36 cellular contexts compared by ENCODE assay signal in the genomic region with DNA sequence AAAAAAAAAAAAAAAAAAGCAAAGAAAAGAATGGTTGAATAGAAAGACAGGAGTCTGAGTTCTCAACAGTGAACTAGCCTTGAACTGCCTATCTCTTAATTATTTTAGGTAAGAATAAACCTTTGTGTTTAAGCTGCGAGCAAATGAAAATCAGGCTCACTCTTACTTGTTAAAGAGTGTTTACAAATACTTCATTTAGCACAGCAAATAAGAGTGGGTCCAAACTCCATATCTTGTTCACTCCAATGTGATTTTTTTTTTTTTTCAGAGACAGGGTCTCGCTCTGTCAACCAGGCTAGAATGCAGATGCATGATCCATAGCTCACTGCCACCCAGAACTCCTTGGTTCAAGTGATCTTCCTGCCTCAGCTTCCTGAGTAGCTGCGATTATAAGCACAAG.
"Had no signal": no experiment of that assay in that cellular context is flagged by ENCODE, and none has a peak within 500 bp of the region (broad histone marks: within the 10 kb centered on the region; RNA-seq: fewer than 3 reads in every experiment).

No MANE protein-coding gene starts in this region.

- H3K4me3 Mint-ChIP-seq: activated B cell treated with CpG ODN at 0.5 μM for 24 hours; activated CD4-positive, alpha-beta memory T cell treated with anti-CD3 and anti-CD28 coated beads for 36 hours; activated CD8-positive, alpha-beta T cell treated with anti-CD3 and anti-CD28 coated beads for 36 hours; activated naive CD4-positive, alpha-beta T cell treated with anti-CD3 and anti-CD28 coated beads for 36 hours; activated naive CD8-positive, alpha-beta T cell treated with anti-CD3 and anti-CD28 coated beads for 36 hours; activated T-cell treated with anti-CD3 and anti-CD28 coated beads, Interleukin-2, amount 50 U/mL, for 4 hours; activated T-cell treated with anti-CD3 and anti-CD28 coated beads, Interleukin-2, amount 50 U/mL, for 72 hours; activated T-helper 1 cell treated with anti-CD3 and anti-CD28 coated beads, Interleukin-12 subunit alpha, Interleukin-12 subunit beta, Interleukin-2, Interleukin-4 antibody, amounts not matched to agents 30 ng/mL and 10 ng/mL and 1 ng/mL, durations not matched to agents 14 hours and 24 hours and 36 hours; activated T-helper 17 cell treated with anti-CD3 and anti-CD28 coated beads, Interleukin-2, amount 50 U/mL, for 72 hours; T-helper 1 cell treated with Interleukin-12 subunit alpha and Interleukin-12 subunit beta and Interleukin-4 antibody, amounts not matched to agents 30 μg/mL and 1 μg/mL, for 36 hours; T-helper 2 cell treated with Interferon-gamma antibody and Interleukin-4, amounts not matched to agents 5 μg/mL and 100 μg/mL, for 36 hours had no signal

- H3K4me1 ChIP-seq: adrenal gland, body of pancreas, breast epithelium had no signal

- H3K36me3 ChIP-seq: breast epithelium had no signal

- H3K27me3 ChIP-seq: adrenal gland, body of pancreas, brain microvascular endothelial cell, breast epithelium had no signal

- H3K27me3 Mint-ChIP-seq: activated B cell treated with CpG ODN at 0.5 μM for 24 hours; activated CD4-positive, alpha-beta memory T cell treated with anti-CD3 and anti-CD28 coated beads for 36 hours; activated CD8-positive, alpha-beta T cell treated with anti-CD3 and anti-CD28 coated beads for 36 hours; activated naive CD8-positive, alpha-beta T cell treated with anti-CD3 and anti-CD28 coated beads for 36 hours; activated T-helper 17 cell treated with anti-CD3 and anti-CD28 coated beads, Interleukin-2, amount 50 U/mL, for 72 hours had no signal

- H3K27ac Mint-ChIP-seq: activated B cell treated with CpG ODN at 0.5 μM for 24 hours; activated CD4-positive, alpha-beta memory T cell treated with anti-CD3 and anti-CD28 coated beads for 36 hours; activated CD8-positive, alpha-beta T cell treated with anti-CD3 and anti-CD28 coated beads for 36 hours; activated naive CD4-positive, alpha-beta T cell treated with anti-CD3 and anti-CD28 coated beads for 36 hours; activated naive CD4-positive, alpha-beta T cell treated with anti-CD3 and anti-CD28 coated beads, Interleukin-2, amount 50 U/mL, for 72 hours; activated naive CD8-positive, alpha-beta T cell treated with anti-CD3 and anti-CD28 coated beads for 36 hours; activated T-helper 1 cell treated with anti-CD3 and anti-CD28 coated beads, Interleukin-12 subunit alpha, Interleukin-12 subunit beta, Interleukin-2, Interleukin-4 antibody, amounts not matched to agents 30 ng/mL and 10 ng/mL and 1 ng/mL, durations not matched to agents 14 hours and 24 hours and 36 hours; T-helper 1 cell treated with Interleukin-12 subunit alpha and Interleukin-12 subunit beta and Interleukin-4 antibody, amounts not matched to agents 30 μg/mL and 1 μg/mL, for 36 hours had no signal

- FAIRE-seq: astrocyte, TTC549 had no signal

- ATAC-seq: activated CD8-positive, alpha-beta T cell treated with anti-CD3 and anti-CD28 coated beads for 36 hours; activated naive CD4-positive, alpha-beta T cell treated with anti-CD3 and anti-CD28 coated beads, Interleukin-2, amount 50 U/mL, for 72 hours; activated T-cell treated with anti-CD3 and anti-CD28 coated beads, Interleukin-2, amount 50 U/mL, for 4 hours; activated T-cell treated with anti-CD3 and anti-CD28 coated beads, Interleukin-2, amount 50 U/mL, for 72 hours; activated T-helper 17 cell treated with anti-CD3 and anti-CD28 coated beads, Interleukin-2, amount 50 U/mL, for 72 hours; body of pancreas had no signal

- H3K9me3 ChIP-seq: adrenal gland, body of pancreas, breast epithelium had no signal

- DNase-seq: activated B cell treated with CpG ODN at 0.5 μM for 24 hours; activated CD4-positive, alpha-beta memory T cell treated with anti-CD3 and anti-CD28 coated beads for 36 hours; activated CD4-positive, alpha-beta T cell treated with anti-CD3 and anti-CD28 coated beads for 48 hours; activated CD4-positive, alpha-beta T cell treated with anti-CD3 and anti-CD28 coated beads, Interleukin-2, amount 50 U/mL, for 1 hour; activated CD4-positive, alpha-beta T cell treated with anti-CD3 and anti-CD28 coated beads, Interleukin-2, amount 50 U/mL, for 4 hours; activated CD4-positive, CD25-positive, alpha-beta regulatory T cell treated with anti-CD3 and anti-CD28 coated beads, Interleukin-2, amount 50 U/mL, for 72 hours; activated CD8-positive, alpha-beta memory T cell treated with anti-CD3 and anti-CD28 coated beads, Interleukin-2, amount 50 U/mL, for 4 hours; activated CD8-positive, alpha-beta T cell treated with anti-CD3 and anti-CD28 coated beads for 36 hours; activated effector memory CD4-positive, alpha-beta T cell treated with anti-CD3 and anti-CD28 coated beads, Interleukin-2, amount 50 U/mL, for 16 hours; activated gamma-delta T cell treated with Interleukin-2 at 50 U/mL for 16 hours; activated naive CD4-positive, alpha-beta T cell; activated naive CD4-positive, alpha-beta T cell treated with anti-CD3 and anti-CD28 coated beads for 36 hours; activated naive CD4-positive, alpha-beta T cell treated with anti-CD3 and anti-CD28 coated beads, Interleukin-2, amount 50 U/mL, for 16 hours; activated naive CD8-positive, alpha-beta T cell treated with anti-CD3 and anti-CD28 coated beads for 36 hours; activated T-cell treated with anti-CD3 and anti-CD28 coated beads for 4 hours; activated T-cell treated with anti-CD3 and anti-CD28 coated beads, Interleukin-2, amount 50 U/mL, for 1 hour; activated T-cell treated with anti-CD3 and anti-CD28 coated beads, Interleukin-2, amount 50 U/mL, for 4 hours; activated T-cell treated with anti-CD3 and anti-CD28 coated beads, Interleukin-2, amount 50 U/mL, for 72 hours; adrenal gland; amniotic stem cell; aorta; body of pancreas; brain microvascular endothelial cell; central memory CD4-positive, alpha-beta T cell; T-helper 1 cell; T-helper 2 cell; T-helper 9 cell had no signal

- H3K4me3 ChIP-seq: adrenal gland, body of pancreas, breast epithelium had no signal

- H3K4me1 Mint-ChIP-seq: activated B cell treated with CpG ODN at 0.5 μM for 24 hours; activated naive CD8-positive, alpha-beta T cell treated with anti-CD3 and anti-CD28 coated beads for 36 hours; activated T-helper 17 cell treated with anti-CD3 and anti-CD28 coated beads, Interleukin-2, amount 50 U/mL, for 72 hours had no signal

- H3K9me3 Mint-ChIP-seq: activated B cell treated with CpG ODN at 0.5 μM for 24 hours; activated CD4-positive, alpha-beta memory T cell treated with anti-CD3 and anti-CD28 coated beads for 36 hours; activated CD8-positive, alpha-beta T cell treated with anti-CD3 and anti-CD28 coated beads for 36 hours; activated naive CD4-positive, alpha-beta T cell treated with anti-CD3 and anti-CD28 coated beads for 36 hours; activated naive CD4-positive, alpha-beta T cell treated with anti-CD3 and anti-CD28 coated beads, Interleukin-2, amount 50 U/mL, for 72 hours; activated naive CD8-positive, alpha-beta T cell treated with anti-CD3 and anti-CD28 coated beads for 36 hours; activated T-cell treated with anti-CD3 and anti-CD28 coated beads, Interleukin-2, amount 50 U/mL, for 4 hours; activated T-cell treated with anti-CD3 and anti-CD28 coated beads, Interleukin-2, amount 50 U/mL, for 72 hours; activated T-helper 1 cell treated with anti-CD3 and anti-CD28 coated beads, Interleukin-12 subunit alpha, Interleukin-12 subunit beta, Interleukin-2, Interleukin-4 antibody, amounts not matched to agents 30 ng/mL and 10 ng/mL and 1 ng/mL, durations not matched to agents 14 hours and 24 hours and 36 hours; activated T-helper 17 cell treated with anti-CD3 and anti-CD28 coated beads, Interleukin-2, amount 50 U/mL, for 72 hours; T-helper 1 cell treated with Interleukin-12 subunit alpha and Interleukin-12 subunit beta and Interleukin-4 antibody, amounts not matched to agents 30 μg/mL and 1 μg/mL, for 36 hours; T-helper 2 cell treated with Interferon-gamma antibody and Interleukin-4, amounts not matched to agents 5 μg/mL and 100 μg/mL, for 36 hours had no signal

- H3K27ac ChIP-seq: adrenal gland, body of pancreas, brain microvascular endothelial cell, breast epithelium, VCaP had no signal
